ENCODE assay signal across 24 cellular contexts in the genomic region with DNA sequence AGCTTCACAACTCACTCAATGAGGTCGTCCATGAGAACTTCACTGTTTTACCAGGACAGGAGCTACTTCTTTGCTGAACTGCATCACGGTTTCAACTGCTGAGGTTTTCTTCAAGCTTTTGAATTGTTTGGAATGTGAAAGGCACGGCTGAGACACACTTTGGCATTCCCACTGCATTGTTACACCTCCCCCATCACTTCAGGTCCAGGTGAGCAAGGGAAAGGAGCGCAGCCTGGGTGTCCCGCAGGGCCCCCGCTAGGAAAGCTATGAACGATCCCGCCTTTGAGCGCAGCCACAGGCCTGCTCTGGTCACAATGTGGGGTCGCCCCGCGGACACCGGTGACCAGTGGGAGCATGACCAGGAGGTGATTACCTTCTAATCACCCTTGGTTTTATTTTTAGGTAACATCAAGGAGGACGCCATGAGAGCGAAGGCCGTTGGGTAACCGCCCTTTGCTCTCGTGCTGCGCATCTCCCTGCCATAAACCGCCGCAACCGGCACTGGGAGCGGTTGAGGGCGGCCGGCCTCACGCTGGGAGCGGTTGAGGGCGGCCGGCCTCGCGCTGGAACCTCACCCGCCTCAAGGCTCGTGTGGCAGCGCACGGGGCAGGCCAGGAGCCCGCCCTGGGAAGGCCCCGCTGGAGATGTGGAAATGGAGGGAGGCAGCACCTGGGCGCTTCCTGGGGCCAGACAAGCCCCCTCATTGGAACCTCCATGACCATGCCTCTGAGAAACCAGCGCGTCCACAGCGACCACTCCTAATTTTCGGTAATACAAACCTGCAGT.
"Had no signal": no experiment of that assay in that cellular context is flagged by ENCODE, and none has a peak within 500 bp of the region (broad histone marks: within the 10 kb centered on the region; RNA-seq: fewer than 3 reads in every experiment).

No MANE protein-coding gene starts in this region.

- ATAC-seq: left lobe of liver; mucosa of descending colon; natural killer cell treated with Interleukin-12 subunit alpha and Interleukin-12 subunit beta and Interleukin-15 and Interleukin-18, amount 100 ng/mL, for 72 hours; psoas muscle; right lobe of liver; stimulated activated naive CD8-positive, alpha-beta T cell treated with anti-CD3 and anti-CD28 coated beads, Interleukin-15, amount 100 ng/mL, for 72 hours had no signal

- H3K27ac ChIP-seq: dorsolateral prefrontal cortex, ovary, psoas muscle, right lobe of liver, suprapubic skin, transverse colon, vagina had no signal

- H3K27me3 Mint-ChIP-seq: memory B cell; naive B cell; natural killer cell treated with Interleukin-12 subunit alpha and Interleukin-12 subunit beta and Interleukin-15 and Interleukin-18, amount 100 ng/mL, for 72 hours; stimulated activated naive CD8-positive, alpha-beta T cell treated with anti-CD3 and anti-CD28 coated beads, Interleukin-15, amount 100 ng/mL, for 72 hours had no signal

- H3K4me3 Mint-ChIP-seq: memory B cell; mesothelial cell of epicardium; naive B cell; natural killer cell treated with Interleukin-12 subunit alpha and Interleukin-12 subunit beta and Interleukin-15 and Interleukin-18, amount 100 ng/mL, for 72 hours; neural crest cell; stimulated activated naive CD8-positive, alpha-beta T cell treated with anti-CD3 and anti-CD28 coated beads, Interleukin-15, amount 100 ng/mL, for 72 hours had no signal

- H3K9me3 ChIP-seq: mucosa of descending colon, ovary, psoas muscle, right lobe of liver, suprapubic skin, transverse colon, vagina had no signal

- H3K9me3 Mint-ChIP-seq: mesothelial cell of epicardium, neural crest cell had no signal

- H3K36me3 Mint-ChIP-seq: memory B cell, mesothelial cell of epicardium, naive B cell had no signal

- H3K4me1 ChIP-seq: psoas muscle, right lobe of liver, suprapubic skin, transverse colon, vagina had no signal

- DNase-seq: dorsolateral prefrontal cortex; effector CD4-positive, alpha-beta T cell; head of caudate nucleus; mucosa of descending colon; naive B cell; nucleus accumbens; ovary; psoas muscle; retina; right lobe of liver; small intestine; stimulated activated CD4-positive, alpha-beta T cell treated with anti-CD3 and anti-CD28 coated beads, Interleukin-15, amount 100 ng/mL, for 24 hours; stimulated activated CD4-positive, alpha-beta T cell treated with anti-CD3 and anti-CD28 coated beads, Interleukin-2, amount 100 ng/mL, for 48 hours; stimulated activated naive CD4-positive, alpha-beta T cell; stimulated activated naive CD8-positive, alpha-beta T cell treated with anti-CD3 and anti-CD28 coated beads, Interleukin-15, amount 100 ng/mL, for 72 hours; transverse colon had no signal

- H3K27ac Mint-ChIP-seq: memory B cell; mesothelial cell of epicardium; stimulated activated naive CD8-positive, alpha-beta T cell treated with anti-CD3 and anti-CD28 coated beads, Interleukin-15, amount 100 ng/mL, for 72 hours had no signal

- H3K36me3 ChIP-seq: ovary, right lobe of liver, suprapubic skin, transverse colon, vagina had no signal

- H3K4me1 Mint-ChIP-seq: mesothelial cell of epicardium, neural crest cell had no signal

- H3K4me3 ChIP-seq: dorsolateral prefrontal cortex, lung, mucosa of descending colon, ovary, psoas muscle, right lobe of liver, suprapubic skin, transverse colon, vagina had no signal

- H3K27me3 ChIP-seq: ovary, right lobe of liver, suprapubic skin, transverse colon, vagina had no signal
